In genomic region chr4:30720021-30720655, GRCh38 we compare ENCODE assay signal across 7 cellular contexts. TPM values are rescaled to one million over a fixed set of nuclear protein-coding genes. Genes with fewer than 3 reads are reported as not detected.
DNase-seq lines count a peak whose midpoint lies in the region; ATAC-seq, FAIRE-seq and TF ChIP-seq lines count a peak whose summit lies in the region.

Gene PCDH7, plus strand, starts transcription at chr4:30720369. Its CDS starts 1,054 bp downstream, at chr4:30721423.

- H3K9ac ChIP-seq in GM12878 (ENCODE audit: control insufficient read depth, insufficient read depth, low read length), result no peak within 1 kb of the TSS
- H3K9ac ChIP-seq in rectal smooth muscle tissue (ENCODE audit: low read length), result peak within 1 kb of the TSS; percentile 24

- no peaks in the 10 kb centered on the region for H3K79me2 ChIP-seq in GM12878 (ENCODE audit: control insufficient read depth, insufficient read depth, low read length)

- H3K27me3 ChIP-seq in GM06990 (replicated peaks; ENCODE audit: control insufficient read depth, insufficient read depth, low read length) (no peaks in the 10 kb centered on the region), GM12878 (replicated peaks in 1 of 2; ENCODE audit: control insufficient read depth in 2 of 2, insufficient read depth in 2 of 2, low read length in 1 of 2) (peaks cover 15 to 17% of the 10 kb centered on the region in 2 experiments), rectal smooth muscle tissue (ENCODE audit: control insufficient read depth, insufficient read depth, low read length) (no peaks in the 10 kb centered on the region)

- peak; percentile 12 for DNase-seq in GM06990 (ENCODE audit: extremely low read depth, insufficient read length)
- peak; percentile 41 for DNase-seq in NB4 (ENCODE audit: low read depth)
- no peak for DNase-seq in GM12878 (ENCODE audit: low read depth, low spot score)
- DNase-seq in ecto neural progenitor cell (ENCODE audit: low spot score), result no peak
- no peak for DNase-seq in GDM1 (lab: John Stamatoyannopoulos, UW)

- no peak within 1 kb of the TSS for H3K4me3 ChIP-seq in GM06990 (replicated peaks; ENCODE audit: low read depth, low read length)
- H3K4me3 ChIP-seq in NB4 (ENCODE audit: low read depth, low read length), result no peak within 1 kb of the TSS
- no peak within 1 kb of the TSS for H3K4me3 ChIP-seq in GM12878
- H3K4me3 ChIP-seq in iPS-11a (ENCODE audit: low read depth, low read length), result peak within 1 kb of the TSS; percentile 80
- peak within 1 kb of the TSS; percentile 80 for H3K4me3 ChIP-seq in rectal smooth muscle tissue (ENCODE audit: low read length)

- 43% methylated on average over 37 of the region's 43 CpGs for WGBS in GM12878 (ENCODE audit: insufficient coverage, insufficient replicate concordance, low lambda C conversion rate, missing lambda C conversion rate)

- peaks cover 2% of the 10 kb centered on the region; the same call in 1 of the 3 replicates for H3K9me3 ChIP-seq in GM12878 (replicated peaks; ENCODE audit: control insufficient read depth, insufficient read depth, low read length)

- no peak within 1 kb of the TSS for H2AFZ ChIP-seq in GM12878 (ENCODE audit: control insufficient read depth, low read depth, low read length)

- no peak for FAIRE-seq in GM12878 (lab: Jason Lieb, UNC)

- ATAC-seq in GM12878, result no peak

- H3K36me3 ChIP-seq in GM06990 (ENCODE audit: control insufficient read depth, insufficient read depth, low read length) (no peaks in the 10 kb centered on the region), GM12878 (ENCODE audit: control insufficient read depth in 2 of 2, insufficient read depth in 2 of 2, low read length in 1 of 2) (no peaks in the 10 kb centered on the region), rectal smooth muscle tissue (ENCODE audit: control insufficient read depth, insufficient read depth, low read length) (no peaks in the 10 kb centered on the region)

- no TSS peak for BruUV-seq in GM12878 (replicated peaks; lab: Mats Ljungman, UMichigan)

- TF ChIP-seq POLR2A in NB4 (IDR thresholded peaks at IDR 0.05; ENCODE audit: extremely low read depth, insufficient read length) (no peak), GM12878 (IDR thresholded peaks at IDR 0.05; ENCODE audit: low read depth, low read length) (no peak)

- H3K4me2 ChIP-seq in GM12878 (ENCODE audit: control insufficient read depth, insufficient read depth), result peak within 1 kb of the TSS; percentile 50; the same call in 1 of the 2 replicates

- POLR2A ChIA-PET in GM12878 (lab: Charles Lee), result no interaction called here

- H3K27ac ChIP-seq in GM12878 (ENCODE audit: control insufficient read depth, insufficient read depth) (no peak within 1 kb of the TSS), rectal smooth muscle tissue (ENCODE audit: low read depth, low read length) (peak within 1 kb of the TSS; percentile 76)

- in situ Hi-C loops in GM12878 (cut with MboI), result loop anchor here (25.0 kb wide), 1 partner anchor 942 kb away; no protein-coding TSS in a partner anchor

- H3K4me1 ChIP-seq in GM12878 (ENCODE audit: control insufficient read depth, insufficient read depth, low read length), result no peaks in the 10 kb centered on the region
- H3K4me1 ChIP-seq in rectal smooth muscle tissue (ENCODE audit: control insufficient read depth, insufficient read depth, low read length), result no peaks in the 10 kb centered on the region

- intact Hi-C loops in GM12878 (cut with micrococcal nuclease; ENCODE audit: unreplicated experiment), result no loop called here

- TF ChIP-seq CTCF in GM06990 (IDR thresholded peaks at IDR 0.05; ENCODE audit: insufficient read depth, low read length, poor library complexity, severe bottlenecking) (no peak), NB4 (IDR thresholded peaks at IDR 0.05; ENCODE audit: low read depth, low read length) (no peak), GM12878 (IDR thresholded peaks at IDR 0.05 in 2 of 3, conservative IDR thresholded peaks at IDR 0.05 in 1 of 3; ENCODE audit: control insufficient read depth in 2 of 3, extremely low read depth in 1 of 3, insufficient read depth in 1 of 3, low read depth in 3 of 3, low read length in 3 of 3) (no peak)

- CTCF ChIA-PET in GM12878 (lab: Yijun Ruan, JAX), result no interaction called here

- no peak for TF ChIP-seq RAD21 in GM12878 (IDR thresholded peaks at IDR 0.05; ENCODE audit: insufficient read depth, low read depth, low read length)

- RAD21 ChIA-PET in GM12878 (lab: Charles Lee; ENCODE audit: unreplicated experiment), result no interaction called here

- SMC1A ChIA-PET in GM12878 (lab: Charles Lee; ENCODE audit: uncharacterized antibody, unreplicated experiment), result no interaction called here

- no peak for TF ChIP-seq EP300 in GM12878 (IDR thresholded peaks at IDR 0.05; ENCODE audit: borderline replicate concordance in 1 of 2, control insufficient read depth in 1 of 2, low read depth in 2 of 2, low read length in 2 of 2)

- H4K20me1 ChIP-seq in GM12878 (ENCODE audit: control insufficient read depth, insufficient read depth), result no peaks in the 10 kb centered on the region

TF ChIP-seq in GM12878, 131 proteins besides CTCF, POLR2A, EP300 and RAD21 (continues in another document):
- TF ChIP-seq SIX5 (IDR thresholded peaks at IDR 0.05; ENCODE audit: low read depth, low read length, severe bottlenecking) (no peak), CUX1 (IDR thresholded peaks at IDR 0.05; ENCODE audit: insufficient replicate concordance, low read depth, low read length) (no peak)

RNA-seq across cellular contexts. Expression of gene PCDH7, which starts in this region (rescaled TPM):
- not detected in 2 replicates for total RNA-seq in GM12878 (2013; cell fraction: nucleolus; rRNA removed)
- total RNA-seq in GM12878 (2014; rRNA removed), result 0.06 TPM in 1 of 2 replicates, not detected in the other
- not detected in 2 replicates for total RNA-seq in GM12878 (2014; rRNA removed; fragmentation: Illumina TruSeq; extraction: Trizol)
- total RNA-seq in GM12878 (2021), result 0.21 TPM in 1 of 2 replicates, not detected in the other
- not detected for polyA plus RNA-seq in GM12878 (2011; ENCODE audit: low read depth)
- polyA plus RNA-seq in GM12878 (2011; rRNA removed), result 0.04 TPM in 1 of 2 replicates, not detected in the other
- 0.03 TPM in 2 replicates for polyA plus RNA-seq in GM12878 (2011; cell fraction: cytosol; rRNA removed)
- polyA plus RNA-seq in GM12878 (2011; cell fraction: nucleus; rRNA removed), result 0.04 and 0.06 TPM in 2 replicates
- not detected in 2 replicates for polyA plus RNA-seq in GM12878 (2012)
- 0.03 and 0.06 TPM in 2 replicates for polyA plus RNA-seq in GM12878 (2014; fragmentation: Illumina TruSeq; extraction: Trizol)
- under 1 TPM in 1 of 2 experiments, not detected in 1; 0.02 TPM for polyA plus RNA-seq in GM12878 (2014; fragmentation: Nextera tagmentation; extraction: Ambion mirVana)
- polyA plus RNA-seq in GM12878 (2014; rRNA removed), result not detected in 2 replicates
- polyA plus RNA-seq in GM12878 (2016; fragmentation: Nextera tagmentation; extraction: Ambion mirVana), result not detected
- 0.07 and 0.36 TPM in 2 replicates for polyA minus RNA-seq in GM12878 (2011; rRNA and poly(A)+ RNA removed)
- polyA minus RNA-seq in GM12878 (2011; cell fraction: cytosol; rRNA and poly(A)+ RNA removed), result 0.40 TPM in 1 of 2 replicates, not detected in the other
- polyA minus RNA-seq in GM12878 (2011; cell fraction: nucleus; rRNA and poly(A)+ RNA removed), result 0.10 and 0.12 TPM in 2 replicates

Comparison
In these comparisons a context has a peak if more than half of its experiments do, and no peak if none do; other contexts are left out.
1. DNase-seq: peak in GM06990 (single experiment) and NB4 (single experiment); none in GM12878 (single experiment), ecto neural progenitor cell (single experiment) and GDM1 (single experiment).
2. H3K4me3 ChIP-seq: peak in iPS-11a (single experiment) and rectal smooth muscle tissue (single experiment); none in GM06990 (single experiment), NB4 (single experiment) and GM12878 (single experiment).